ENCODE assay signal across 19 cellular contexts in genomic region chr16:995783-996182, GRCh38. TPM values are rescaled to one million over a fixed set of nuclear protein-coding genes. Genes with fewer than 3 reads are reported as not detected.
"Had no signal": no experiment of that assay in that cellular context is flagged by ENCODE, and none has a peak within 500 bp of the region (broad histone marks: within the 10 kb centered on the region; RNA-seq: fewer than 3 reads in every experiment).

No MANE protein-coding gene starts in this region.

- H3K27ac ChIP-seq: adrenal gland, breast epithelium, esophagus muscularis mucosa, gastroesophageal sphincter, heart left ventricle, parathyroid adenoma had no signal

- H3K27ac Mint-ChIP-seq: activated naive CD4-positive, alpha-beta T cell treated with anti-CD3 and anti-CD28 coated beads for 36 hours; activated T-helper 2 cell treated with anti-CD3 and anti-CD28 coated beads, Interferon-gamma antibody, Interleukin-2, Interleukin-4, amounts not matched to agents 10 μg/mL and 5 μg/mL and 100 μg/mL, durations not matched to agents 14 hours and 24 hours and 36 hours; stimulated activated naive B cell treated with anti-CD40 and anti-IgM and Interleukin-4, amounts not matched to agents 10 μg/mL and 1 μg/mL and 100 μg/mL, for 72 hours had no signal

- H3K4me3 Mint-ChIP-seq: activated naive CD4-positive, alpha-beta T cell treated with anti-CD3 and anti-CD28 coated beads for 36 hours; stimulated activated naive B cell treated with anti-CD40 and anti-IgM and Interleukin-4, amounts not matched to agents 10 μg/mL and 1 μg/mL and 100 μg/mL, for 72 hours had no signal

- DNase-seq: activated CD4-positive, alpha-beta memory T cell treated with anti-CD3 and anti-CD28 coated beads for 36 hours; activated naive CD4-positive, alpha-beta T cell treated with anti-CD3 and anti-CD28 coated beads for 36 hours; activated T-cell treated with anti-CD3 and anti-CD28 coated beads for 4 hours; adrenal gland; cerebellar nuclear complex; cortex of kidney; heart left ventricle; kidney; spleen; stimulated activated CD4-positive, alpha-beta T cell treated with anti-CD3 and anti-CD28 coated beads, Interleukin-4, amount 100 ng/mL, for 4 hours; stimulated activated naive B cell treated with anti-CD40 and anti-IgM and Interleukin-4, amounts not matched to agents 10 μg/mL and 1 μg/mL and 100 μg/mL, for 72 hours; T-helper 2 cell had no signal

- H3K4me3 ChIP-seq: adrenal gland, breast epithelium, esophagus muscularis mucosa, gastroesophageal sphincter, heart left ventricle, spleen had no signal

- H3K9me3 Mint-ChIP-seq: activated CD4-positive, alpha-beta memory T cell treated with anti-CD3 and anti-CD28 coated beads for 36 hours; activated naive CD4-positive, alpha-beta T cell treated with anti-CD3 and anti-CD28 coated beads for 36 hours; activated T-helper 2 cell treated with anti-CD3 and anti-CD28 coated beads, Interferon-gamma antibody, Interleukin-2, Interleukin-4, amounts not matched to agents 10 μg/mL and 5 μg/mL and 100 μg/mL, durations not matched to agents 14 hours and 24 hours and 36 hours had no signal

- H3K4me1 ChIP-seq: adrenal gland, breast epithelium, gastroesophageal sphincter, parathyroid adenoma had no signal

- H3K27me3 Mint-ChIP-seq: activated CD4-positive, alpha-beta memory T cell treated with anti-CD3 and anti-CD28 coated beads for 36 hours had no signal

- H3K4me1 Mint-ChIP-seq: stimulated activated naive B cell treated with anti-CD40 and anti-IgM and Interleukin-4, amounts not matched to agents 10 μg/mL and 1 μg/mL and 100 μg/mL, for 72 hours had no signal

- ATAC-seq: gastroesophageal sphincter; heart left ventricle; left lobe of liver; stimulated activated naive B cell treated with anti-CD40 and anti-IgM and Interleukin-4, amounts not matched to agents 10 μg/mL and 1 μg/mL and 100 μg/mL, for 72 hours had no signal

- H3K36me3 ChIP-seq: adrenal gland, breast epithelium, esophagus muscularis mucosa, gastroesophageal sphincter, heart left ventricle, spleen had no signal

- H3K36me3 Mint-ChIP-seq: activated CD4-positive, alpha-beta memory T cell treated with anti-CD3 and anti-CD28 coated beads for 36 hours had no signal

RNA-seq across cellular contexts. Expression of gene SOX8, which starts 14.2 kb away (rescaled TPM):
- total RNA-seq: left lobe of liver had no signal
- polyA plus RNA-seq: mammary epithelial cell had no signal
